In the genomic region with DNA sequence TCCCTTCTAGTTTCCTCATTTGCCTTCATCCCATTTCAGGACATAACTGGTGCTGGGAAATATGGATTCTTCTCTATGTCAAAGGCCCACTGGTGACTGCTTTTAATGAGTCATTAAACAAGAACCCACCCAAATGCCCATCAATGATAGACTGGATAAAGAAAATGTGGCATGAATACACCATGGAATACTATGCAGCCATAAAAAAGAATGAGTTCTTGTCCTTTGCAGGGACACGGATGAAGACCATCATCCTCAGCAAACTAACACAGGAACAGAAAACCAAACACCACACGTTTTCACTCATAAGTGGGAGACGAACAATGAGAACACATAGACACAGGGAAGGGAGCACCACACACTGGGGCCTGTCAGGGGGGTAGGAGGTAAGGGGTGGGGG, we compare ENCODE assay signal across 1 cellular context.
TF ChIP-seq lines count a peak whose summit lies in the region.

No MANE protein-coding gene starts in this region.

TF ChIP-seq in HEK293, 187 proteins besides CTCF, POLR2A, EP300 and RAD21:
- TF ChIP-seq, protein P1, sequence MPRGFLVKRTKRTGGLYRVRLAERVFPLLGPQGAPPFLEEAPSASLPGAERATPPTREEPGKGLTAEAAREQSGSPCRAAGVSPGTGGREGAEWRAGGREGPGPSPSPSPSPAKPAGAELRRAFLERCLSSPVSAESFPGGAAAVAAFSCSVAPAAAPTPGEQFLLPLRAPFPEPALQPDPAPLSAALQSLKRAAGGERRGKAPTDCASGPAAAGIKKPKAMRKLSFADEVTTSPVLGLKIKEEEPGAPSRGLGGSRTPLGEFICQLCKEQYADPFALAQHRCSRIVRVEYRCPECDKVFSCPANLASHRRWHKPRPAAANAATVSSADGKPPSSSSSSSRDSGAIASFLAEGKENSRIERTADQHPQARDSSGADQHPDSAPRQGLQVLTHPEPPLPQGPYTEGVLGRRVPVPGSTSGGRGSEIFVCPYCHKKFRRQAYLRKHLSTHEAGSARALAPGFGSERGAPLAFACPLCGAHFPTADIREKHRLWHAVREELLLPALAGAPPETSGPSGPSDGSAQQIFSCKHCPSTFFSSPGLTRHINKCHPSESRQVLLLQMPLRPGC (tag by site-specific recombination; IDR thresholded peaks at IDR 0.05), result no peak
- TF ChIP-seq ZNF146 (tag by site-specific recombination; IDR thresholded peaks at IDR 0.05), result peak; percentile 87
